In genomic region chrX:73903941-73904340, GRCh38 we compare ENCODE assay signal across 32 cellular contexts. TPM values are rescaled to one million over a fixed set of nuclear protein-coding genes. Genes with fewer than 3 reads are reported as not detected.
"Had no signal": no experiment of that assay in that cellular context is flagged by ENCODE, and none has a peak within 500 bp of the region (broad histone marks: within the 10 kb centered on the region; RNA-seq: fewer than 3 reads in every experiment).

No MANE protein-coding gene starts in this region.

- DNase-seq: activated CD4-positive, alpha-beta memory T cell treated with anti-CD3 and anti-CD28 coated beads, Interleukin-2, amount 10 ng/mL, durations not matched to agents 7 days and 5 days; activated CD4-positive, alpha-beta T cell treated with anti-CD3 and anti-CD28 coated beads, Interleukin-2, amount 10 ng/mL, durations not matched to agents 7 days and 5 days; activated CD8-positive, alpha-beta memory T cell treated with anti-CD3 and anti-CD28 coated beads, Interleukin-2, amount 50 U/mL, for 48 hours; activated gamma-delta T cell; activated naive CD4-positive, alpha-beta T cell treated with anti-CD3 and anti-CD28 coated beads, Interleukin-2, amount 10 ng/mL, durations not matched to agents 7 days and 5 days; activated naive CD8-positive, alpha-beta T cell treated with anti-CD3 and anti-CD28 coated beads, Interleukin-2, amount 10 ng/mL, durations not matched to agents 7 days and 5 days; activated T-cell treated with anti-CD3 and anti-CD28 coated beads, Interleukin-2, amount 50 U/mL, for 24 hours; amygdala; caudate nucleus; effector CD4-positive, alpha-beta T cell; esophagus squamous epithelium; heart left ventricle; left ventricle myocardium inferior; mucosa of descending colon; retina; sigmoid colon; small intestine; stimulated activated CD4-positive, alpha-beta T cell treated with anti-CD3 and anti-CD28 coated beads, Interleukin-1b, Interleukin-23, amount 100 ng/mL, for 48 hours; stimulated activated CD4-positive, alpha-beta T cell treated with anti-CD3 and anti-CD28 coated beads, Interleukin-4, amount 100 ng/mL, for 4 hours; stimulated activated CD8-positive, alpha-beta memory T cell treated with anti-CD3 and anti-CD28 coated beads, Interleukin-4, amount 100 ng/mL, for 48 hours; stimulated activated naive CD8-positive, alpha-beta T cell treated with anti-CD3 and anti-CD28 coated beads, Interleukin-15, amount 100 ng/mL, for 72 hours; T-helper 1 cell; thyroid gland; upper lobe of left lung; WERI-Rb-1 had no signal

- H3K27ac ChIP-seq: epithelial cell of prostate, esophagus squamous epithelium, heart left ventricle, left ventricle myocardium inferior, sigmoid colon, thyroid gland, upper lobe of left lung, WERI-Rb-1 had no signal

- H3K27me3 ChIP-seq: esophagus squamous epithelium, sigmoid colon, thyroid gland, upper lobe of left lung had no signal

- H3K4me3 ChIP-seq: esophagus squamous epithelium, heart left ventricle, left ventricle myocardium inferior, lung, mucosa of descending colon, sigmoid colon, thyroid gland, upper lobe of left lung had no signal

- H3K4me1 ChIP-seq: esophagus squamous epithelium, heart left ventricle, left ventricle myocardium inferior, sigmoid colon, thyroid gland, upper lobe of left lung had no signal

- H3K9me3 ChIP-seq: mucosa of descending colon, sigmoid colon, thyroid gland had no signal

- H3K36me3 ChIP-seq: esophagus squamous epithelium, heart left ventricle, left ventricle myocardium inferior, sigmoid colon, thyroid gland, upper lobe of left lung, WERI-Rb-1 had no signal

- ATAC-seq: activated CD4-positive, CD25-positive, alpha-beta regulatory T cell treated with anti-CD3 and anti-CD28 coated beads, Interleukin-2, amount 50 U/mL, for 24 hours; heart left ventricle; mucosa of descending colon; natural killer cell treated with Interleukin-12 subunit alpha and Interleukin-12 subunit beta and Interleukin-15 and Interleukin-18, amount 100 ng/mL, for 72 hours; stimulated activated memory B cell treated with anti-CD40 and anti-IgM and Interleukin-4, amounts not matched to agents 10 μg/mL and 1 μg/mL and 100 μg/mL, for 72 hours; stimulated activated naive CD8-positive, alpha-beta T cell treated with anti-CD3 and anti-CD28 coated beads, Interleukin-15, amount 100 ng/mL, for 72 hours had no signal

RNA-seq across cellular contexts. Expression of gene XIST, which starts 51.4 kb away (rescaled TPM):
- total RNA-seq: activated CD4-positive, alpha-beta memory T cell treated with anti-CD3 and anti-CD28 coated beads, Interleukin-2, amount 10 ng/mL, durations not matched to agents 7 days and 5 days; activated CD4-positive, alpha-beta T cell treated with anti-CD3 and anti-CD28 coated beads, Interleukin-2, amount 10 ng/mL, durations not matched to agents 7 days and 5 days; activated naive CD8-positive, alpha-beta T cell treated with anti-CD3 and anti-CD28 coated beads, Interleukin-2, amount 10 ng/mL, durations not matched to agents 7 days and 5 days; chondrocyte; myocyte had no signal
